Comparison of ENCODE assay signal across 13 cellular contexts in genomic region chr7:44189286-44189992, GRCh38. TPM values are rescaled to one million over a fixed set of nuclear protein-coding genes. Genes with fewer than 3 reads are reported as not detected.
DNase-seq lines count a peak whose midpoint lies in the region; ATAC-seq lines count a peak whose summit lies in the region.
"Had no signal": no experiment of that assay in that cellular context is flagged by ENCODE, and none has a peak within 500 bp of the region (broad histone marks: within the 10 kb centered on the region; RNA-seq: fewer than 3 reads in every experiment).

Gene GCK (minus strand): TSS chr7:44189439. CDS start chr7:44188953, 486 bp downstream.

- ATAC-seq in GM21717 (IDR thresholded peaks at IDR 0.05; ENCODE audit: unreplicated experiment), result no peak
- no peak for ATAC-seq in activated CD4-positive, alpha-beta T cell treated with anti-CD3 and anti-CD28 coated beads for 36 hours
- no peak for ATAC-seq in GM21619 (IDR thresholded peaks at IDR 0.05; ENCODE audit: unreplicated experiment)
- ATAC-seq: HCT116 had no signal

- no peaks in the 10 kb centered on the region for H3K36me3 Mint-ChIP-seq in activated CD4-positive, alpha-beta T cell treated with anti-CD3 and anti-CD28 coated beads for 36 hours (ENCODE audit: low read depth)

- H3K4me3 Mint-ChIP-seq in activated CD4-positive, alpha-beta T cell treated with anti-CD3 and anti-CD28 coated beads for 36 hours, result no peak within 1 kb of the TSS
- H3K4me3 Mint-ChIP-seq: activated T-helper 1 cell treated with anti-CD3 and anti-CD28 coated beads, Interleukin-12 subunit alpha, Interleukin-12 subunit beta, Interleukin-2, Interleukin-4 antibody, amounts not matched to agents 30 ng/mL and 10 ng/mL and 1 ng/mL, durations not matched to agents 14 hours and 24 hours and 36 hours had no signal

- H3K27ac Mint-ChIP-seq in activated CD4-positive, alpha-beta T cell treated with anti-CD3 and anti-CD28 coated beads for 36 hours, result no peak within 1 kb of the TSS
- H3K27ac Mint-ChIP-seq: activated T-helper 1 cell treated with anti-CD3 and anti-CD28 coated beads, Interleukin-12 subunit alpha, Interleukin-12 subunit beta, Interleukin-2, Interleukin-4 antibody, amounts not matched to agents 30 ng/mL and 10 ng/mL and 1 ng/mL, durations not matched to agents 14 hours and 24 hours and 36 hours had no signal

- DNase-seq in COLO668 (lab: John Stamatoyannopoulos, UW; ENCODE audit: unreplicated experiment) (peak; percentile 88), NCI-H1417 treated with DMSO at 0.1 percent for 48 hours (lab: John Stamatoyannopoulos, UW) (peak; percentile 93), NCI-H774 (lab: John Stamatoyannopoulos, UW) (peak; percentile 76), left kidney (ENCODE audit: low read depth, low spot score) (peak; percentile 95), SIG-M5 treated with dmso at 0.1 percent for 504 hours (lab: John Stamatoyannopoulos, UW; ENCODE audit: unreplicated experiment) (no peak)
- no peak for DNase-seq in activated CD4-positive, alpha-beta T cell treated with anti-CD3 and anti-CD28 coated beads for 36 hours
- DNase-seq: cortex of kidney; Right ventricle myocardium superior; stimulated activated CD4-positive, alpha-beta T cell treated with anti-CD3 and anti-CD28 coated beads, Interleukin-12 subunit alpha, Interleukin-12 subunit beta, amount 100 ng/mL, for 4 hours had no signal

- CTCF ChIA-PET in activated CD4-positive, alpha-beta T cell treated with anti-CD3 and anti-CD28 coated beads for 36 hours (lab: Charles Lee), result no interaction called here

- intact Hi-C loops in activated CD4-positive, alpha-beta T cell treated with anti-CD3 and anti-CD28 coated beads for 36 hours (cut with DNase I, micrococcal nuclease), result no loop called here

- POLR2A ChIA-PET in activated CD4-positive, alpha-beta T cell treated with anti-CD3 and anti-CD28 coated beads for 36 hours (lab: Charles Lee), result no interaction called here

- H3K4me1 Mint-ChIP-seq in activated CD4-positive, alpha-beta T cell treated with anti-CD3 and anti-CD28 coated beads for 36 hours, result peaks cover 6% of the 10 kb centered on the region

- H3K9me3 Mint-ChIP-seq in activated CD4-positive, alpha-beta T cell treated with anti-CD3 and anti-CD28 coated beads for 36 hours (ENCODE audit: low read depth), result no peaks in the 10 kb centered on the region
- H3K9me3 Mint-ChIP-seq: activated T-helper 1 cell treated with anti-CD3 and anti-CD28 coated beads, Interleukin-12 subunit alpha, Interleukin-12 subunit beta, Interleukin-2, Interleukin-4 antibody, amounts not matched to agents 30 ng/mL and 10 ng/mL and 1 ng/mL, durations not matched to agents 14 hours and 24 hours and 36 hours had no signal

- no peaks in the 10 kb centered on the region for H3K27me3 Mint-ChIP-seq in activated CD4-positive, alpha-beta T cell treated with anti-CD3 and anti-CD28 coated beads for 36 hours

RNA-seq across cellular contexts. Expression of gene GCK, which starts in this region (rescaled TPM):
- total RNA-seq in activated CD4-positive, alpha-beta T cell treated with anti-CD3 and anti-CD28 coated beads for 36 hours, result 1 to 10 TPM in 1 of 2 experiments, under 1 TPM in 1; 0.53 to 1.3 TPM

Comparison
In these comparisons a context has a peak if more than half of its experiments do, and no peak if none do; other contexts are left out.
1. DNase-seq: peak in COLO668 (single experiment), NCI-H1417 treated with DMSO at 0.1 percent for 48 hours (single experiment), NCI-H774 (single experiment) and left kidney (single experiment); none in SIG-M5 treated with dmso at 0.1 percent for 504 hours (single experiment) and activated CD4-positive, alpha-beta T cell treated with anti-CD3 and anti-CD28 coated beads for 36 hours (single experiment).